Comparison of ENCODE assay signal across 8 cellular contexts in genomic region chr5:144142030-144142825, GRCh38. TPM values are rescaled to one million over a fixed set of nuclear protein-coding genes. Genes with fewer than 3 reads are reported as not detected.
DNase-seq lines count a peak whose midpoint lies in the region; ATAC-seq lines count a peak whose summit lies in the region.

No MANE protein-coding gene starts in this region.

- ATAC-seq in GM21528 (IDR thresholded peaks at IDR 0.05; ENCODE audit: low FRiP score, unreplicated experiment) (peak; percentile 99), HG03575 (IDR thresholded peaks at IDR 0.05; ENCODE audit: extremely low read depth, insufficient number of reproducible peaks, low FRiP score, unreplicated experiment) (peak; percentile 99)

- DNase-seq in NCI-H510A treated with DMSO at 0.1 percent for 48 hours (lab: John Stamatoyannopoulos, UW) (peak; percentile 65), NCI-H510A (lab: John Stamatoyannopoulos, UW) (no peak), OCI-M1 (lab: John Stamatoyannopoulos, UW) (peak; percentile 76), dermis blood vessel endothelial cell (peak; percentile 70), middle frontal gyrus (ENCODE audit: extremely low spot score, low spot score) (peak; percentile 14)
- no peak for DNase-seq in stimulated activated naive CD4-positive, alpha-beta T cell treated with Interleukin-2 at 50 U/mL for 16 hours (lab: John Stamatoyannopoulos, UW)

RNA-seq across cellular contexts. Expression of gene YIPF5, which starts 28.2 kb away (rescaled TPM):
- 92.9 and 110 TPM in 2 replicates for total RNA-seq in dermis blood vessel endothelial cell

RNA-seq across cellular contexts. Expression of gene KCTD16, which starts 28.4 kb away (rescaled TPM):
- total RNA-seq in dermis blood vessel endothelial cell, result under 0.01 and 0.05 TPM in 2 replicates

Comparison
In these comparisons a context has a peak if more than half of its experiments do, and no peak if none do; other contexts are left out.
1. DNase-seq: peak in NCI-H510A treated with DMSO at 0.1 percent for 48 hours (single experiment), OCI-M1 (single experiment), dermis blood vessel endothelial cell (single experiment) and middle frontal gyrus (single experiment); none in NCI-H510A (single experiment) and stimulated activated naive CD4-positive, alpha-beta T cell treated with Interleukin-2 at 50 U/mL for 16 hours (single experiment).